1 cellular context compared by ENCODE assay signal in the genomic region with DNA sequence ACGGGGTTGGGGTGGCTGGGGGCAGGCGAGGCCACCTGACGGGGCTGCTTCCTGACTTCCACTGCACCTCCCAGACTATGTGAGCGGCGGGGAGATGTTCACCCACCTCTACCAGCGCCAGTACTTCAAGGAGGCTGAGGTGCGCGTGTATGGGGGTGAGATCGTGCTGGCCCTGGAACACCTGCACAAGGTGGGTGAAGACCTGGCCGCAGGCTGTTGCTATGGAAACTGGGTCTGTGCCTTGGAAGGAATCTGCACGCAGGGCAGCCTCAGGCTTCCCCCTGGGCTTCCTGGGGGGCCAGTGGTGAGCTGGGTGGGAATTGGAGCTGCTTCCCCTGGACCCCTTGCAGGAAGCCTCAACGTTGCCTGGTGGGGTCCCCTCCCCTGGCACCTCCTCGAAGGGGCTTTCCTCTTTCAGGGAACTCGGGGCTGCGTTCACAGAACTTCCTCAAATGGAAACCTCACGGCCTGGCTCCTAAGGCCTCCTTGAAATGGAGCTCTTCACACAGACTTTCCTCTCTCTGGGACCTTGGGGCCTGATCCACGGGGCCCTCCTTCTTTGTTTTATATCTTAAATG.
TF ChIP-seq lines count a peak whose summit lies in the region.

No MANE protein-coding gene starts in this region.

TF ChIP-seq in IMR-90, 13 proteins besides CTCF, POLR2A, EP300 and RAD21:
- TF ChIP-seq RCOR1 (IDR thresholded peaks at IDR 0.05; ENCODE audit: insufficient replicate concordance, low read length) (no peak), MXI1 (IDR thresholded peaks at IDR 0.05; ENCODE audit: borderline replicate concordance, low read depth, low read length) (no peak), MAZ (IDR thresholded peaks at IDR 0.05; ENCODE audit: borderline replicate concordance, low read depth, low read length) (no peak), NFE2L2 (IDR thresholded peaks at IDR 0.05; ENCODE audit: low read depth, low read length) (no peak), MAFK (IDR thresholded peaks at IDR 0.05; ENCODE audit: low read depth, low read length) (no peak), FOS (IDR thresholded peaks at IDR 0.05; ENCODE audit: low read depth, low read length) (no peak), CHD1 (IDR thresholded peaks at IDR 0.05; ENCODE audit: low read depth, low read length) (no peak), SMC3 (IDR thresholded peaks at IDR 0.05; ENCODE audit: low read depth, low read length) (no peak), CEBPB (IDR thresholded peaks at IDR 0.05; ENCODE audit: low read depth, low read length) (no peak), RFX5 (IDR thresholded peaks at IDR 0.05; ENCODE audit: low read depth, low read length) (no peak), BHLHE40 (IDR thresholded peaks at IDR 0.05; ENCODE audit: low read depth, low read length) (no peak)
- TF ChIP-seq, protein P1, sequence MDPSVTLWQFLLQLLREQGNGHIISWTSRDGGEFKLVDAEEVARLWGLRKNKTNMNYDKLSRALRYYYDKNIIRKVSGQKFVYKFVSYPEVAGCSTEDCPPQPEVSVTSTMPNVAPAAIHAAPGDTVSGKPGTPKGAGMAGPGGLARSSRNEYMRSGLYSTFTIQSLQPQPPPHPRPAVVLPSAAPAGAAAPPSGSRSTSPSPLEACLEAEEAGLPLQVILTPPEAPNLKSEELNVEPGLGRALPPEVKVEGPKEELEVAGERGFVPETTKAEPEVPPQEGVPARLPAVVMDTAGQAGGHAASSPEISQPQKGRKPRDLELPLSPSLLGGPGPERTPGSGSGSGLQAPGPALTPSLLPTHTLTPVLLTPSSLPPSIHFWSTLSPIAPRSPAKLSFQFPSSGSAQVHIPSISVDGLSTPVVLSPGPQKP (IDR thresholded peaks at IDR 0.05; ENCODE audit: borderline replicate concordance, low read depth, low read length) = no peak
- TF ChIP-seq, protein P2, sequence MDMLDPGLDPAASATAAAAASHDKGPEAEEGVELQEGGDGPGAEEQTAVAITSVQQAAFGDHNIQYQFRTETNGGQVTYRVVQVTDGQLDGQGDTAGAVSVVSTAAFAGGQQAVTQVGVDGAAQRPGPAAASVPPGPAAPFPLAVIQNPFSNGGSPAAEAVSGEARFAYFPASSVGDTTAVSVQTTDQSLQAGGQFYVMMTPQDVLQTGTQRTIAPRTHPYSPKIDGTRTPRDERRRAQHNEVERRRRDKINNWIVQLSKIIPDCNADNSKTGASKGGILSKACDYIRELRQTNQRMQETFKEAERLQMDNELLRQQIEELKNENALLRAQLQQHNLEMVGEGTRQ (IDR thresholded peaks at IDR 0.05; ENCODE audit: low read depth, low read length) = no peak
TF ChIP-seq in IMR-90: peak in this region for 0.
